Comparison of ENCODE assay signal across 18 cellular contexts in the genomic region with DNA sequence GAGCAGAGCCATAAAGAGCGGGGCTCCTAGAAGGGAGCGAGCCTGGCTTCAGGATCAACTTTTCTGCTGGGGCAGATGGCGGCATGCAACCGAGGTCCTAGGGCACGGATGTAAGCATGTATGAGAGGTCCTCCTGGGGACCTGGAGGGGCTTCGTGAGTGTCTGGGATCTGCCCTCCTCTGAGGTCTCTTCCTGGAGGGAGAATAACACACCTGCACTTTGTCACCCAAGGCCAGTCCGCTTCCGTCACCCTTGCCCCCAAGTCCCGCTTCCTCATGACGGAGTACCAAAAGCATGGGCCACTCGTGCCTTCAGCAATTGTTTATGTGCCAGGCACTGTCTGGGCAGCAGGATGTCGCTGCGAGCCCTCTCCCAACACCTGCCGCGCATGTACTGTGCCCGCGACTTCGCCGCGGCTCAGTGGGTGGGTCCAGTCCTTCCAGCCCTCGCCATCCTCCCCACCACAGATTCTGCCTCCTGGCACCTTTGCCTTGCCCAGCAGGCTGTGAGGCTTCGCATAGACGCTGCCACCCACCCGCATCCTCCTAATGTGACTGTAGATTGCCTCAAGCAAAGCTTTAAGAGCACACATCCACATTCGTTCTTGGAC.
DNase-seq lines count a peak whose midpoint lies in the region; TF ChIP-seq lines count a peak whose summit lies in the region.
"Had no signal": no experiment of that assay in that cellular context is flagged by ENCODE, and none has a peak within 500 bp of the region (broad histone marks: within the 10 kb centered on the region; RNA-seq: fewer than 3 reads in every experiment).

No MANE protein-coding gene starts in this region.

- H3K9me2 ChIP-seq in MM.1S (replicated peaks; ENCODE audit: insufficient read depth, low read length) = no peaks in the 10 kb centered on the region

- H2BK12ac ChIP-seq in neuronal stem cell (ENCODE audit: low read length) = peak overlapping the region; percentile 64

- H3K4me3 ChIP-seq in MM.1S (ENCODE audit: low read length) (no peak overlapping the region), neuronal stem cell (ENCODE audit: low read length in 2 of 2) (no peak overlapping the region)

- H3K4me1 ChIP-seq in MM.1S (ENCODE audit: low read length) = peaks cover 32% of the 10 kb centered on the region
- H3K4me1 ChIP-seq in neuronal stem cell (ENCODE audit: control insufficient read depth in 2 of 2, insufficient read depth in 1 of 2, low read depth in 1 of 2, low read length in 2 of 2) = no peaks in the 10 kb centered on the region
- H3K4me1 ChIP-seq: BE2C, Caco-2 had no signal

- H3K4me2 ChIP-seq in MM.1S (ENCODE audit: low read depth, low read length) (no peak overlapping the region), neuronal stem cell (ENCODE audit: insufficient read depth, low read length, poor library complexity, severe bottlenecking) (no peak overlapping the region)

- peak overlapping the region; percentile 34 for H3K23ac ChIP-seq in neuronal stem cell (ENCODE audit: low read depth, low read length, poor library complexity)

- no peaks in the 10 kb centered on the region for H3K36me3 ChIP-seq in MM.1S (replicated peaks; ENCODE audit: insufficient read depth, low read length)
- no peaks in the 10 kb centered on the region for H3K36me3 ChIP-seq in neuronal stem cell (replicated peaks in 1 of 2; ENCODE audit: control insufficient read depth in 2 of 2, insufficient read depth in 2 of 2, low read length in 2 of 2)
- H3K36me3 ChIP-seq: BE2C had no signal

- H3K27ac ChIP-seq in MM.1S (ENCODE audit: low read length) (no peak overlapping the region), VCaP (peak overlapping the region; percentile 94), neuronal stem cell (replicated peaks; ENCODE audit: low read length) (no peak overlapping the region)
- H3K27ac ChIP-seq: HL-60 had no signal

- no peaks in the 10 kb centered on the region for H3K9me3 ChIP-seq in MM.1S (replicated peaks; ENCODE audit: insufficient read depth, low read length)
- peaks cover 0 to 5% of the 10 kb centered on the region in 2 donors for H3K9me3 ChIP-seq in neuronal stem cell (replicated peaks in 1 of 2; ENCODE audit: control insufficient read depth in 2 of 2, insufficient read depth in 1 of 2, low read depth in 1 of 2, low read length in 2 of 2)
- H3K9me3 ChIP-seq: BE2C had no signal

- H3K9ac ChIP-seq in MM.1S (ENCODE audit: low read length) = no peak overlapping the region
- peak overlapping the region; percentile 55 for H3K9ac ChIP-seq in neuronal stem cell (ENCODE audit: low read depth, low read length, poor library complexity)

- no peak overlapping the region for H2BK5ac ChIP-seq in neuronal stem cell (ENCODE audit: low read length)

- H3K14ac ChIP-seq in neuronal stem cell (ENCODE audit: low read length) = peak overlapping the region; percentile 27

- H2AFZ ChIP-seq in MM.1S (ENCODE audit: low read length) = no peak overlapping the region
- H2AFZ ChIP-seq in neuronal stem cell (ENCODE audit: low read length) = no peak overlapping the region

- peaks cover 9% of the 10 kb centered on the region; the same call in 1 of the 2 replicates for H3K27me3 ChIP-seq in MM.1S (replicated peaks; ENCODE audit: insufficient read depth, low read length)
- no peaks in the 10 kb centered on the region for H3K27me3 ChIP-seq in neuronal stem cell (ENCODE audit: control insufficient read depth in 3 of 3, insufficient read depth in 3 of 3, low read depth in 1 of 3, low read length in 3 of 3)
- H3K27me3 ChIP-seq: BE2C had no signal

- no CpG with 5 or more reads among the region's 25 CpGs for WGBS in neuronal stem cell (ENCODE audit: extremely low coverage in 2 of 2, insufficient read length in 2 of 2, insufficient replicate concordance in 1 of 2), 2 donors

- peak overlapping the region; percentile 55 for H4K8ac ChIP-seq in neuronal stem cell (ENCODE audit: low read depth, low read length)

- H3K4ac ChIP-seq in neuronal stem cell (ENCODE audit: low read length) = no peak overlapping the region

- H2BK15ac ChIP-seq in neuronal stem cell (ENCODE audit: low read length) = peak overlapping the region; percentile 56

- peak overlapping the region; percentile 82 for H3K18ac ChIP-seq in neuronal stem cell (ENCODE audit: low read length)

- H4K20me1 ChIP-seq in MM.1S (ENCODE audit: insufficient read depth, low read length) = no peaks in the 10 kb centered on the region

- H2BK120ac ChIP-seq in neuronal stem cell (ENCODE audit: low read depth, low read length) = no peak overlapping the region

- no peaks in the 10 kb centered on the region for H3K79me2 ChIP-seq in MM.1S (ENCODE audit: low read length)

- H3F3A ChIP-seq in MM.1S (ENCODE audit: insufficient read depth, low read length) = peaks cover 17% of the 10 kb centered on the region

- DNase-seq in MM.1S (peak; percentile 4), neuronal stem cell (ENCODE audit: low spot score) (no peak), NCI-H146 treated with DMSO at 0.1 percent for 48 hours (lab: John Stamatoyannopoulos, UW; ENCODE audit: unreplicated experiment) (no peak)
- DNase-seq in activated CD4-positive, CD25-positive, alpha-beta regulatory T cell (lab: John Stamatoyannopoulos, UW) = no peak
- no peak for DNase-seq in stimulated activated CD4-positive, alpha-beta T cell treated with anti-CD3 and anti-CD28 coated beads, Interleukin-2, amount 100 ng/mL, for 48 hours
- DNase-seq: BE2C; C1 segment of cervical spinal cord; Caco-2; CD4-positive, alpha-beta T cell; DMS153; DMS79; GF-D8; GOT3; H7; HFFc6; IMR-90 had no signal

- H3K79me1 ChIP-seq in neuronal stem cell (ENCODE audit: low read depth, low read length) = no peaks in the 10 kb centered on the region

- no peak for TF ChIP-seq CTCF in MM.1S (IDR thresholded peaks at IDR 0.05; ENCODE audit: low read length)
- no peak for TF ChIP-seq CTCF in VCaP (conservative IDR thresholded peaks at IDR 0.05)

- peak overlapping the region; percentile 59 for H2AK5ac ChIP-seq in neuronal stem cell (ENCODE audit: low read depth, low read length)

- peak overlapping the region; percentile 89 for H4K91ac ChIP-seq in neuronal stem cell (ENCODE audit: low read depth, low read length, poor library complexity)
